8 cellular contexts compared by ENCODE assay signal in the genomic region with DNA sequence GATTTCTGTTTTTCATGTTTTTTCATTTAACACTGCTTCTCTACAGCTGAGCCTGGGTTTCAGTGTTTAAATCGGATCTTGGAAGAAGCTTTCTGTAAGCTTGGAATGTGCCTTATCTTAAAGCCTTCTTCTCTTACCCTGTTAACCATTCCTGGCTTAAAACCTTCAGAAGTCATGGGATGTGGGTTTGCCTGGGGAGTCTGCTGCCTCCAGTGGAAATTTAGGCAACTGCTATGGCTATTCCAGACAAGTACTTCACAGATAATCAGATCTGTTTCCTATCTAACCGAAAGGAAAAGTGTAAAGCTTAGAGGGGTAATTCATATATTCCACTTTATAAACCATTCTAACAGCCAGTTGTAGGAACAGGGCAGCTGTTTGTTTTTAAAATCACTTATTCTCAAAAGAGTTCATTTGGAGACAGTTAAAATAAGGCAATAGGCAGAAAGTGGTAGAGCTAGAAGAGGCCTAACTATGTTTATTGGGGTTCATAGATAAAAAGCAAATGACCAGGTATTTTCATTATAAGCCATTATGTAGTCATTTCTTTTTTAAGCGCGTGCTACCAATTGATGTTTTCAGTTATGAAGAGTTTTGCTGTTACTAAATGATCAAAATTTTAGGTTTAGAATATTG.
DNase-seq lines count a peak whose midpoint lies in the region; ATAC-seq and TF ChIP-seq lines count a peak whose summit lies in the region.

No MANE protein-coding gene starts in this region.

- intact Hi-C loops in ovary (cut with DNase I) = loop anchor here in 1 of 4 donors (10.0 kb wide), 1 partner anchor 224 kb away; a partner anchor contains a TSS

- H3K36me3 ChIP-seq in SJCRH30 (no peaks in the 10 kb centered on the region), ovary (no peaks in the 10 kb centered on the region)

- H3K27ac ChIP-seq in SJCRH30 (no peak overlapping the region), ovary (no peak overlapping the region)

- no peak overlapping the region for H3K4me3 ChIP-seq in SJCRH30
- no peak overlapping the region for H3K4me3 ChIP-seq in fibroblast of pulmonary artery (replicated peaks; ENCODE audit: low read depth, low read length)
- H3K4me3 ChIP-seq in ovary = no peak overlapping the region

- TF ChIP-seq CTCF in fibroblast of pulmonary artery (IDR thresholded peaks at IDR 0.05; ENCODE audit: low read length, missing control alignments) = peak; percentile 95
- peak; percentile 26 to 46 (median 35) for TF ChIP-seq CTCF in ovary (IDR thresholded peaks at IDR 0.05)
- TF ChIP-seq CTCF in omental fat pad (IDR thresholded peaks at IDR 0.05) = no peak

- ATAC-seq in GM21447 (IDR thresholded peaks at IDR 0.05; ENCODE audit: unreplicated experiment) (no peak), omental fat pad (ENCODE audit: low FRiP score) (no peak)

- peak; percentile 33 for DNase-seq in COLO829 (ENCODE audit: low spot score)
- peak; percentile 40 for DNase-seq in HS-27A (ENCODE audit: low read depth)
- peak; percentile 53 to 77 for DNase-seq in SJCRH30
- DNase-seq in fibroblast of pulmonary artery (ENCODE audit: low read depth) = peak; percentile 88
- no peak for DNase-seq in ovary
- no peak for DNase-seq in omental fat pad (ENCODE audit: low spot score)
- no peak for DNase-seq in stimulated activated CD4-positive, alpha-beta T cell treated with anti-CD3 and anti-CD28 coated beads, Interleukin-2, amount 100 ng/mL, for 48 hours

- H3K4me1 ChIP-seq in SJCRH30 (peaks cover 21% of the 10 kb centered on the region), ovary (ENCODE audit: insufficient read depth) (peaks cover 2% of the 10 kb centered on the region)

- 53 to 59% (median 53%) methylated on average over 4 of the region's 4 CpGs for WGBS in ovary, 3 donors

- H3K27me3 ChIP-seq in SJCRH30 = no peaks in the 10 kb centered on the region
- H3K27me3 ChIP-seq in ovary = no peaks in the 10 kb centered on the region

- TF ChIP-seq POLR2A in ovary (IDR thresholded peaks at IDR 0.05) = no peak

- TF ChIP-seq EP300 in ovary (IDR thresholded peaks at IDR 0.05) = no peak

- no peaks in the 10 kb centered on the region for H3K9me3 ChIP-seq in SJCRH30 (replicated peaks)
- H3K9me3 ChIP-seq in ovary = no peaks in the 10 kb centered on the region

Comparison
In these comparisons a context has a peak if more than half of its experiments do, and no peak if none do; other contexts are left out.
1. DNase-seq: peak in COLO829 (single experiment), HS-27A (single experiment), SJCRH30 (2 of 2) and fibroblast of pulmonary artery (single experiment); none in ovary (0 of 5), omental fat pad (single experiment) and stimulated activated CD4-positive, alpha-beta T cell treated with anti-CD3 and anti-CD28 coated beads, Interleukin-2, amount 100 ng/mL, for 48 hours (0 of 2).
2. CTCF ChIP-seq: peak in fibroblast of pulmonary artery (single experiment) and ovary (3 of 3); none in omental fat pad (0 of 3).